11 cellular contexts compared by ENCODE assay signal in genomic region chr19:49761625-49762311, GRCh38. TPM values are rescaled to one million over a fixed set of nuclear protein-coding genes. Genes with fewer than 3 reads are reported as not detected.
DNase-seq lines count a peak whose midpoint lies in the region; ATAC-seq, FAIRE-seq and TF ChIP-seq lines count a peak whose summit lies in the region.
"Had no signal": no experiment of that assay in that cellular context is flagged by ENCODE, and none has a peak within 500 bp of the region (broad histone marks: within the 10 kb centered on the region; RNA-seq: fewer than 3 reads in every experiment).

No MANE protein-coding gene starts in this region.

- ATAC-seq in gastroesophageal sphincter = no peak

- H3K9me3 ChIP-seq in keratinocyte (ENCODE audit: control insufficient read depth, low read depth, low read length) (no peaks in the 10 kb centered on the region), gastroesophageal sphincter (no peaks in the 10 kb centered on the region)

- peak overlapping the region; percentile 85 for H2AFZ ChIP-seq in keratinocyte (ENCODE audit: control insufficient read depth, low read length)

- peak overlapping the region; percentile 20 for H3K4me2 ChIP-seq in keratinocyte (ENCODE audit: control insufficient read depth, extremely low read depth, insufficient read depth, low read depth, low read length)

- H3K36me3 ChIP-seq in keratinocyte (ENCODE audit: control insufficient read depth in 2 of 2, extremely low read depth in 1 of 2, insufficient read depth in 2 of 2, low read length in 2 of 2) (no peaks in the 10 kb centered on the region), gastroesophageal sphincter (no peaks in the 10 kb centered on the region)

- dilution Hi-C loops in keratinocyte (cut with MboI; ENCODE audit: extremely low pct_ligation_motif_present, low sequenced_read_pairs) = no loop called here

- H3K4me3 ChIP-seq in keratinocyte (ENCODE audit: control insufficient read depth in 2 of 3, extremely low read depth in 1 of 3, insufficient read depth in 2 of 3, low read depth in 1 of 3, low read length in 3 of 3) (no peak overlapping the region), gastroesophageal sphincter (no peak overlapping the region)

- TF ChIP-seq CTCF in keratinocyte (optimal IDR thresholded peaks at IDR 0.05 in 1 of 3, IDR thresholded peaks at IDR 0.05 in 1 of 3, conservative IDR thresholded peaks at IDR 0.05 in 1 of 3; ENCODE audit: extremely low read depth in 1 of 3, insufficient read depth in 2 of 3, low read length in 3 of 3) = peak in 1 of 3 experiments; percentile 60
- TF ChIP-seq CTCF in gastroesophageal sphincter (IDR thresholded peaks at IDR 0.05) = no peak

- no peaks in the 10 kb centered on the region for H4K20me1 ChIP-seq in keratinocyte (ENCODE audit: control insufficient read depth, extremely low read depth, insufficient read depth, low read length)

- 67% methylated on average over 1 of the region's 16 CpGs; no CpG with 5 or more reads in 1 of the 2 donors for WGBS in gastroesophageal sphincter (ENCODE audit: low coverage in 1 of 2), 2 donors

- peak overlapping the region; percentile 45 for H3K4me3 Mint-ChIP-seq in activated T-helper 2 cell treated with anti-CD3 and anti-CD28 coated beads, Interferon-gamma antibody, Interleukin-2, Interleukin-4, amounts not matched to agents 10 μg/mL and 5 μg/mL and 100 μg/mL, durations not matched to agents 14 hours and 24 hours and 36 hours (ENCODE audit: low read depth)

- H3K9me3 Mint-ChIP-seq in activated T-helper 2 cell treated with anti-CD3 and anti-CD28 coated beads, Interferon-gamma antibody, Interleukin-2, Interleukin-4, amounts not matched to agents 10 μg/mL and 5 μg/mL and 100 μg/mL, durations not matched to agents 14 hours and 24 hours and 36 hours = no peaks in the 10 kb centered on the region

- intact Hi-C loops in activated T-helper 2 cell treated with anti-CD3 and anti-CD28 coated beads, Interferon-gamma antibody, Interleukin-2, Interleukin-4, amounts not matched to agents 10 μg/mL and 5 μg/mL and 100 μg/mL, durations not matched to agents 14 hours and 24 hours and 36 hours (cut with micrococcal nuclease) = no loop called here

- H3K27me3 ChIP-seq in keratinocyte (ENCODE audit: control insufficient read depth, extremely low read depth, insufficient read depth, low read length) = no peaks in the 10 kb centered on the region
- peaks cover 6% of the 10 kb centered on the region for H3K27me3 ChIP-seq in gastroesophageal sphincter

- no peaks in the 10 kb centered on the region for H3K79me2 ChIP-seq in keratinocyte (ENCODE audit: control insufficient read depth, insufficient read depth, low read length)

- H3K27ac Mint-ChIP-seq in activated T-helper 2 cell treated with anti-CD3 and anti-CD28 coated beads, Interferon-gamma antibody, Interleukin-2, Interleukin-4, amounts not matched to agents 10 μg/mL and 5 μg/mL and 100 μg/mL, durations not matched to agents 14 hours and 24 hours and 36 hours = peak overlapping the region; percentile 42

- H3K4me1 ChIP-seq in keratinocyte (ENCODE audit: control insufficient read depth, extremely low read depth, insufficient read depth, low read length) (peaks cover 21% of the 10 kb centered on the region), gastroesophageal sphincter (peaks cover 0 to 14% (median 3%) of the 10 kb centered on the region in 3 donors)

- TF ChIP-seq EP300 in gastroesophageal sphincter (IDR thresholded peaks at IDR 0.05) = no peak

- no peak for TF ChIP-seq POLR2A in gastroesophageal sphincter (IDR thresholded peaks at IDR 0.05)

- FAIRE-seq in keratinocyte (lab: Jason Lieb, UNC) = no peak
- FAIRE-seq: colon had no signal

- H3K27ac ChIP-seq in keratinocyte (ENCODE audit: control insufficient read depth, insufficient read depth, low read length) (no peak overlapping the region), gastroesophageal sphincter (peak overlapping the region in 2 of 4 donors; percentile 35 to 60)

- H3K9ac ChIP-seq in keratinocyte (ENCODE audit: control insufficient read depth, extremely low read depth, insufficient read depth, low read length) = no peak overlapping the region

- H3K36me3 Mint-ChIP-seq in activated T-helper 2 cell treated with anti-CD3 and anti-CD28 coated beads, Interferon-gamma antibody, Interleukin-2, Interleukin-4, amounts not matched to agents 10 μg/mL and 5 μg/mL and 100 μg/mL, durations not matched to agents 14 hours and 24 hours and 36 hours (ENCODE audit: low read depth) = no peaks in the 10 kb centered on the region

- no peaks in the 10 kb centered on the region for H3K9me1 ChIP-seq in keratinocyte (ENCODE audit: control insufficient read depth, extremely low read depth, insufficient read depth, low read length)

- peaks cover 3% of the 10 kb centered on the region for H3K27me3 Mint-ChIP-seq in activated T-helper 2 cell treated with anti-CD3 and anti-CD28 coated beads, Interferon-gamma antibody, Interleukin-2, Interleukin-4, amounts not matched to agents 10 μg/mL and 5 μg/mL and 100 μg/mL, durations not matched to agents 14 hours and 24 hours and 36 hours (ENCODE audit: low read depth)

- peaks cover 6% of the 10 kb centered on the region for H3K4me1 Mint-ChIP-seq in activated T-helper 2 cell treated with anti-CD3 and anti-CD28 coated beads, Interferon-gamma antibody, Interleukin-2, Interleukin-4, amounts not matched to agents 10 μg/mL and 5 μg/mL and 100 μg/mL, durations not matched to agents 14 hours and 24 hours and 36 hours (ENCODE audit: low read depth)

- DNase-seq in stimulated activated CD4-positive, alpha-beta T cell treated with anti-CD3 and anti-CD28 coated beads, Interleukin-15, amount 100 ng/mL, for 24 hours = peak; percentile 11
- DNase-seq in stimulated activated CD4-positive, alpha-beta T cell treated with anti-CD3 and anti-CD28 coated beads, Interleukin-4, amount 100 ng/mL, for 4 hours = no peak
- DNase-seq in activated T-helper 2 cell treated with anti-CD3 and anti-CD28 coated beads, Interferon-gamma antibody, Interleukin-2, Interleukin-4, amounts not matched to agents 10 μg/mL and 5 μg/mL and 100 μg/mL, durations not matched to agents 14 hours and 24 hours and 36 hours (ENCODE audit: low spot score) = no peak
- no peak for DNase-seq in keratinocyte (ENCODE audit: low read depth, low spot score)
- DNase-seq in middle frontal gyrus (ENCODE audit: extremely low spot score, low spot score) = no peak
- DNase-seq in medulla oblongata (ENCODE audit: extremely low spot score) = no peak
- no peak for DNase-seq in SW 1271 (lab: John Stamatoyannopoulos, UW)
- DNase-seq: DMS53 had no signal

RNA-seq across cellular contexts. Expression of gene TSKS, which starts 1.3 kb away (rescaled TPM):
- 2.0 and 2.3 TPM in 2 replicates for total RNA-seq in activated T-helper 2 cell treated with anti-CD3 and anti-CD28 coated beads, Interferon-gamma antibody, Interleukin-2, Interleukin-4, amounts not matched to agents 10 μg/mL and 5 μg/mL and 100 μg/mL, durations not matched to agents 14 hours and 24 hours and 36 hours
- polyA plus RNA-seq in keratinocyte = 1.3 to 2.2 TPM (median 1.9 TPM) in 3 replicates
- 1.7 TPM for polyA plus RNA-seq in keratinocyte (2011; ENCODE audit: low read depth)
- 0.83 and 2.1 TPM in 2 replicates for polyA plus RNA-seq in keratinocyte (2011; cell fraction: cytosol; rRNA removed)
- polyA plus RNA-seq in keratinocyte (2011; cell fraction: nucleus; rRNA removed) = 3.3 and 3.6 TPM in 2 replicates
- 1.4 and 2.4 TPM in 2 replicates for polyA plus RNA-seq in keratinocyte (2012; ENCODE audit: low replicate concordance)
- 0.59 to 1.9 TPM (median 1.3 TPM) in 3 replicates for polyA minus RNA-seq in keratinocyte
- polyA minus RNA-seq in keratinocyte (2011; cell fraction: cytosol; rRNA and poly(A)+ RNA removed) = not detected
- polyA minus RNA-seq in keratinocyte (2011; cell fraction: nucleus; rRNA and poly(A)+ RNA removed) = 1.2 and 2.8 TPM in 2 replicates
- total RNA-seq in gastroesophageal sphincter = 1 to 10 TPM in 1 of 4 donors, under 1 TPM in 1, not detected in 2; 0.73 to 4.2 TPM
- total RNA-seq: temporal lobe had no signal

RNA-seq across cellular contexts. Expression of gene AP2A1, which starts 5.0 kb away (rescaled TPM):
- 61.9 and 65.4 TPM in 2 replicates for total RNA-seq in activated T-helper 2 cell treated with anti-CD3 and anti-CD28 coated beads, Interferon-gamma antibody, Interleukin-2, Interleukin-4, amounts not matched to agents 10 μg/mL and 5 μg/mL and 100 μg/mL, durations not matched to agents 14 hours and 24 hours and 36 hours
- 36.7 to 67.7 TPM (median 52.7 TPM) in 3 replicates for polyA plus RNA-seq in keratinocyte
- 31.9 TPM for polyA plus RNA-seq in keratinocyte (2011; ENCODE audit: low read depth)
- 44.9 and 111 TPM in 2 replicates for polyA plus RNA-seq in keratinocyte (2011; cell fraction: cytosol; rRNA removed)
- polyA plus RNA-seq in keratinocyte (2011; cell fraction: nucleus; rRNA removed) = 80.4 and 106 TPM in 2 replicates
- polyA plus RNA-seq in keratinocyte (2012; ENCODE audit: low replicate concordance) = 49.2 and 87.1 TPM in 2 replicates
- polyA minus RNA-seq in keratinocyte = 92.8 to 146 TPM (median 95.8 TPM) in 3 replicates
- polyA minus RNA-seq in keratinocyte (2011; cell fraction: cytosol; rRNA and poly(A)+ RNA removed) = 188 TPM
- 88.5 and 96.2 TPM in 2 replicates for polyA minus RNA-seq in keratinocyte (2011; cell fraction: nucleus; rRNA and poly(A)+ RNA removed)
- total RNA-seq in gastroesophageal sphincter = 100 to 1,000 TPM in 1 of 4 donors, 10 to 100 TPM in 3; 69.9 to 103 (median 76.1) TPM

RNA-seq across cellular contexts. Expression of gene FUZ, which starts 51.3 kb away (rescaled TPM):
- 13.0 and 13.6 TPM in 2 replicates for total RNA-seq in activated T-helper 2 cell treated with anti-CD3 and anti-CD28 coated beads, Interferon-gamma antibody, Interleukin-2, Interleukin-4, amounts not matched to agents 10 μg/mL and 5 μg/mL and 100 μg/mL, durations not matched to agents 14 hours and 24 hours and 36 hours
- 2.6 to 4.7 TPM (median 3.7 TPM) in 3 replicates for polyA plus RNA-seq in keratinocyte
- 1.1 TPM for polyA plus RNA-seq in keratinocyte (2011; ENCODE audit: low read depth)
- 2.1 and 4.0 TPM in 2 replicates for polyA plus RNA-seq in keratinocyte (2011; cell fraction: cytosol; rRNA removed)
- polyA plus RNA-seq in keratinocyte (2011; cell fraction: nucleus; rRNA removed) = 3.8 and 4.3 TPM in 2 replicates
- 3.8 and 5.1 TPM in 2 replicates for polyA plus RNA-seq in keratinocyte (2012; ENCODE audit: low replicate concordance)
- 1.9 to 4.9 TPM (median 2.9 TPM) in 3 replicates for polyA minus RNA-seq in keratinocyte
- polyA minus RNA-seq in keratinocyte (2011; cell fraction: cytosol; rRNA and poly(A)+ RNA removed) = 3.6 TPM
- polyA minus RNA-seq in keratinocyte (2011; cell fraction: nucleus; rRNA and poly(A)+ RNA removed) = 0.74 and 4.3 TPM in 2 replicates
- total RNA-seq in gastroesophageal sphincter = 10 to 100 TPM; 14.8 to 23.0 (median 20.1) TPM

RNA-seq across cellular contexts. Expression of gene MED25, which starts 56.3 kb away (rescaled TPM):
- total RNA-seq in activated T-helper 2 cell treated with anti-CD3 and anti-CD28 coated beads, Interferon-gamma antibody, Interleukin-2, Interleukin-4, amounts not matched to agents 10 μg/mL and 5 μg/mL and 100 μg/mL, durations not matched to agents 14 hours and 24 hours and 36 hours = 44.0 and 49.6 TPM in 2 replicates
- 12.5 to 37.0 TPM (median 13.9 TPM) in 3 replicates for polyA plus RNA-seq in keratinocyte
- 20.1 TPM for polyA plus RNA-seq in keratinocyte (2011; ENCODE audit: low read depth)
- polyA plus RNA-seq in keratinocyte (2011; cell fraction: cytosol; rRNA removed) = 20.7 and 27.7 TPM in 2 replicates
- polyA plus RNA-seq in keratinocyte (2011; cell fraction: nucleus; rRNA removed) = 58.1 and 61.4 TPM in 2 replicates
- polyA plus RNA-seq in keratinocyte (2012; ENCODE audit: low replicate concordance) = 27.4 and 33.9 TPM in 2 replicates
- polyA minus RNA-seq in keratinocyte = 22.8 to 132 TPM (median 30.2 TPM) in 3 replicates
- polyA minus RNA-seq in keratinocyte (2011; cell fraction: cytosol; rRNA and poly(A)+ RNA removed) = 34.0 TPM
- polyA minus RNA-seq in keratinocyte (2011; cell fraction: nucleus; rRNA and poly(A)+ RNA removed) = 20.8 and 31.6 TPM in 2 replicates
- total RNA-seq in gastroesophageal sphincter = 10 to 100 TPM; 26.7 to 36.1 (median 28.7) TPM
